Comparison of ENCODE assay signal across 11 cellular contexts in genomic region chr20:62409086-62409853, GRCh38. TPM values are rescaled to one million over a fixed set of nuclear protein-coding genes. Genes with fewer than 3 reads are reported as not detected.
A peak's percentile ranks its signal among the peaks of the same experiment; 100 is the strongest.
DNase-seq lines count a peak whose midpoint lies in the region; ATAC-seq and TF ChIP-seq lines count a peak whose summit lies in the region.
"Had no signal": no experiment of that assay in that cellular context is flagged by ENCODE, and none has a peak within 500 bp of the region (broad histone marks: within the 10 kb centered on the region; RNA-seq: fewer than 3 reads in every experiment).

No MANE protein-coding gene starts in this region.

- H3F3A ChIP-seq in DOHH2 (ENCODE audit: control insufficient read depth, insufficient read depth) (no peaks in the 10 kb centered on the region), neural progenitor cell (ENCODE audit: low read depth) (peaks cover 7% of the 10 kb centered on the region)

- H2AFZ ChIP-seq in neural progenitor cell (replicated peaks): no peak overlapping the region
- H2AFZ ChIP-seq in osteoblast (ENCODE audit: low read length): no peak overlapping the region

- no peaks in the 10 kb centered on the region; a peak in 1 of 22 replicates for H3K27me3 ChIP-seq in BLaER1 treated with 17β-estradiol and CSF1 and Interleukin-3, amounts not matched to agents 10 nM and 100 nM
- H3K27me3 ChIP-seq in DOHH2 (ENCODE audit: control insufficient read depth, low read length) (no peaks in the 10 kb centered on the region), neural progenitor cell (peaks cover 27% of the 10 kb centered on the region), osteoblast (ENCODE audit: insufficient read depth, low read length) (no peaks in the 10 kb centered on the region)

- H3K27me3 Mint-ChIP-seq in activated T-helper 17 cell treated with anti-CD3 and anti-CD28 coated beads, Interleukin-2, amount 50 U/mL, for 72 hours: no peaks in the 10 kb centered on the region
- H3K27me3 Mint-ChIP-seq in neural progenitor cell (ENCODE audit: insufficient read depth, low read depth): peaks cover 8% of the 10 kb centered on the region

- H3K79me2 ChIP-seq in DOHH2 (ENCODE audit: control insufficient read depth, low read length) (peaks cover 26% of the 10 kb centered on the region), neural progenitor cell (ENCODE audit: low read depth) (no peaks in the 10 kb centered on the region), osteoblast (ENCODE audit: insufficient read depth, low read length) (peaks cover 18% of the 10 kb centered on the region)

- peaks cover 0 to 30% (median 17%) of the 10 kb centered on the region in 11 experiments; a peak in 17 of 22 replicates for H4K20me1 ChIP-seq in BLaER1 treated with 17β-estradiol and CSF1 and Interleukin-3, amounts not matched to agents 10 nM and 100 nM
- H4K20me1 ChIP-seq in DOHH2 (ENCODE audit: control insufficient read depth, insufficient read depth, low read depth, low read length): no peaks in the 10 kb centered on the region
- H4K20me1 ChIP-seq in neural progenitor cell (ENCODE audit: low read depth): peaks cover 23% of the 10 kb centered on the region
- peaks cover 2% of the 10 kb centered on the region for H4K20me1 ChIP-seq in osteoblast (ENCODE audit: insufficient read depth, low read length)

- DNase-seq in neural progenitor cell (ENCODE audit: low spot score) (no peak), SIG-M5 treated with dmso at 0.1 percent for 504 hours (lab: John Stamatoyannopoulos, UW; ENCODE audit: unreplicated experiment) (no peak), osteoblast (ENCODE audit: insufficient read length, low spot score, missing footprints) (no peak)
- DNase-seq: activated CD8-positive, alpha-beta memory T cell treated with anti-CD3 and anti-CD28 coated beads for 24 hours; activated effector memory CD4-positive, alpha-beta T cell treated with Interleukin-2 at 50 U/mL for 16 hours had no signal

- peak overlapping the region; percentile 10 for H3K4me3 Mint-ChIP-seq in activated T-helper 17 cell treated with anti-CD3 and anti-CD28 coated beads, Interleukin-2, amount 50 U/mL, for 72 hours
- H3K4me3 Mint-ChIP-seq in neural progenitor cell: peak overlapping the region; percentile 38

- no peaks in the 10 kb centered on the region for H3K36me3 Mint-ChIP-seq in activated T-helper 17 cell treated with anti-CD3 and anti-CD28 coated beads, Interleukin-2, amount 50 U/mL, for 72 hours (ENCODE audit: low read depth)
- H3K36me3 Mint-ChIP-seq in neural progenitor cell: peaks cover 3% of the 10 kb centered on the region

- H3K36me3 ChIP-seq in BLaER1 treated with 17β-estradiol and CSF1 and Interleukin-3, amounts not matched to agents 10 nM and 100 nM: peaks cover 0 to 9% (median 0%) of the 10 kb centered on the region in 11 experiments; a peak in 1 of 22 replicates
- H3K36me3 ChIP-seq in DOHH2 (ENCODE audit: control insufficient read depth, low read length): peaks cover 3% of the 10 kb centered on the region; the same call in 1 of the 2 replicates
- no peaks in the 10 kb centered on the region for H3K36me3 ChIP-seq in neural progenitor cell
- H3K36me3 ChIP-seq in osteoblast (ENCODE audit: insufficient read depth, low read length): no peaks in the 10 kb centered on the region

- no peak for TF ChIP-seq CTCF in DOHH2 (IDR thresholded peaks at IDR 0.05; ENCODE audit: low read depth, low read length, poor library complexity, severe bottlenecking)
- no peak for TF ChIP-seq CTCF in neural progenitor cell (IDR thresholded peaks at IDR 0.05)
- no peak for TF ChIP-seq CTCF in osteoblast (IDR thresholded peaks at IDR 0.05; ENCODE audit: extremely low read depth, low read depth, low read length)

- H3K4me1 Mint-ChIP-seq in activated T-helper 17 cell treated with anti-CD3 and anti-CD28 coated beads, Interleukin-2, amount 50 U/mL, for 72 hours: peaks cover 5% of the 10 kb centered on the region
- H3K4me1 Mint-ChIP-seq in neural progenitor cell: peaks cover 13% of the 10 kb centered on the region

- no peak overlapping the region for H3K27ac ChIP-seq in BLaER1 treated with 17β-estradiol and CSF1 and Interleukin-3, amounts not matched to agents 10 nM and 100 nM
- H3K27ac ChIP-seq in DOHH2 (ENCODE audit: low read depth, low read length) (no peak overlapping the region), neural progenitor cell (no peak overlapping the region), osteoblast (ENCODE audit: low read depth, low read length) (no peak overlapping the region)

- no peaks in the 10 kb centered on the region for H3K9me3 Mint-ChIP-seq in activated T-helper 17 cell treated with anti-CD3 and anti-CD28 coated beads, Interleukin-2, amount 50 U/mL, for 72 hours
- no peaks in the 10 kb centered on the region for H3K9me3 Mint-ChIP-seq in neural progenitor cell

- no peaks in the 10 kb centered on the region for H3K9me3 ChIP-seq in BLaER1 treated with 17β-estradiol and CSF1 and Interleukin-3, amounts not matched to agents 10 nM and 100 nM (replicated peaks in 1 of 11)
- H3K9me3 ChIP-seq in DOHH2 (ENCODE audit: control insufficient read depth, insufficient read depth, low read length) (no peaks in the 10 kb centered on the region), neural progenitor cell (ENCODE audit: low read depth) (no peaks in the 10 kb centered on the region), osteoblast (ENCODE audit: low read depth, low read length) (no peaks in the 10 kb centered on the region)

- no peak overlapping the region for H3K4me3 ChIP-seq in BLaER1 treated with 17β-estradiol and CSF1 and Interleukin-3, amounts not matched to agents 10 nM and 100 nM
- H3K4me3 ChIP-seq in DOHH2 (ENCODE audit: low read length) (no peak overlapping the region), neural progenitor cell (no peak overlapping the region), osteoblast (ENCODE audit: insufficient read depth, low read length) (no peak overlapping the region)

- no peak overlapping the region for H3K27ac Mint-ChIP-seq in activated T-helper 17 cell treated with anti-CD3 and anti-CD28 coated beads, Interleukin-2, amount 50 U/mL, for 72 hours
- H3K27ac Mint-ChIP-seq in neural progenitor cell: no peak overlapping the region

- ATAC-seq in activated T-helper 17 cell treated with anti-CD3 and anti-CD28 coated beads, Interleukin-2, amount 50 U/mL, for 72 hours (replicated peaks): no peak
- no peak for ATAC-seq in GM18517 (IDR thresholded peaks at IDR 0.05; ENCODE audit: unreplicated experiment)

- H3K4me1 ChIP-seq in BLaER1 treated with 17β-estradiol and CSF1 and Interleukin-3, amounts not matched to agents 10 nM and 100 nM: peaks cover 44 to 81% (median 75%) of the 10 kb centered on the region in 10 experiments
- H3K4me1 ChIP-seq in DOHH2 (ENCODE audit: control insufficient read depth, low read length) (peaks cover 35% of the 10 kb centered on the region), neural progenitor cell (peaks cover 13% of the 10 kb centered on the region), osteoblast (ENCODE audit: insufficient read depth, low read length) (peaks cover 3% of the 10 kb centered on the region)

- H3K9ac ChIP-seq in BLaER1 treated with 17β-estradiol and CSF1 and Interleukin-3, amounts not matched to agents 10 nM and 100 nM: peak overlapping the region in 5 of 11 experiments; percentile 11 to 36 (median 12); a peak in 3 of 22 replicates
- H3K9ac ChIP-seq in neural progenitor cell: no peak overlapping the region

- H3K9me2 ChIP-seq in DOHH2 (replicated peaks; ENCODE audit: control insufficient read depth, low read length): no peaks in the 10 kb centered on the region

- peak overlapping the region; percentile 59 to 84 (median 76); a peak in 21 of 22 replicates for H3K4me2 ChIP-seq in BLaER1 treated with 17β-estradiol and CSF1 and Interleukin-3, amounts not matched to agents 10 nM and 100 nM
- H3K4me2 ChIP-seq in DOHH2 (ENCODE audit: low read length) (peak overlapping the region; percentile 54; the same call in 1 of the 2 replicates), neural progenitor cell (no peak overlapping the region), osteoblast (ENCODE audit: insufficient read depth, low read length) (no peak overlapping the region)

RNA-seq across cellular contexts. Expression of gene CABLES2, which starts 2.2 kb away (rescaled TPM):
- total RNA-seq in activated T-helper 17 cell treated with anti-CD3 and anti-CD28 coated beads, Interleukin-2, amount 50 U/mL, for 72 hours: 1 to 10 TPM; 6.8 to 6.9 TPM
- total RNA-seq in neural progenitor cell (ENCODE audit: low replicate concordance): 8.1 and 13.8 TPM in 2 replicates
- 1.8 TPM in 2 replicates for total RNA-seq in osteoblast

RNA-seq across cellular contexts. Expression of gene RBBP8NL, which starts 18.1 kb away (rescaled TPM):
- total RNA-seq in activated T-helper 17 cell treated with anti-CD3 and anti-CD28 coated beads, Interleukin-2, amount 50 U/mL, for 72 hours: not detected
- total RNA-seq in neural progenitor cell (ENCODE audit: low replicate concordance): 0.03 TPM in 1 of 2 replicates, not detected in the other
- not detected in 2 replicates for total RNA-seq in osteoblast
- total RNA-seq: H7, kidney epithelial cell had no signal

RNA-seq across cellular contexts. Expression of gene RPS21, which starts 22.4 kb away (rescaled TPM):
- total RNA-seq in activated T-helper 17 cell treated with anti-CD3 and anti-CD28 coated beads, Interleukin-2, amount 50 U/mL, for 72 hours: 1,000 to 10,000 TPM; 2,323 to 2,749 TPM
- total RNA-seq in neural progenitor cell (ENCODE audit: low replicate concordance): 1,629 and 1,765 TPM in 2 replicates
- total RNA-seq in osteoblast: 460 and 508 TPM in 2 replicates

RNA-seq across cellular contexts. Expression of gene LAMA5, which starts 42.2 kb away (rescaled TPM):
- total RNA-seq in activated T-helper 17 cell treated with anti-CD3 and anti-CD28 coated beads, Interleukin-2, amount 50 U/mL, for 72 hours: under 1 TPM; 0.29 to 0.39 TPM
- total RNA-seq in neural progenitor cell (ENCODE audit: low replicate concordance): 12.1 and 63.9 TPM in 2 replicates
- total RNA-seq in osteoblast: 0.88 and 2.2 TPM in 2 replicates

Comparison
In these comparisons a context has a peak if more than half of its experiments do, and no peak if none do; other contexts are left out.
1. H3K4me2 ChIP-seq: peak in BLaER1 treated with 17β-estradiol and CSF1 and Interleukin-3, amounts not matched to agents 10 nM and 100 nM (11 of 11) and DOHH2 (single experiment); none in neural progenitor cell (single experiment) and osteoblast (single experiment).